1 cellular context compared by ENCODE assay signal in the genomic region with DNA sequence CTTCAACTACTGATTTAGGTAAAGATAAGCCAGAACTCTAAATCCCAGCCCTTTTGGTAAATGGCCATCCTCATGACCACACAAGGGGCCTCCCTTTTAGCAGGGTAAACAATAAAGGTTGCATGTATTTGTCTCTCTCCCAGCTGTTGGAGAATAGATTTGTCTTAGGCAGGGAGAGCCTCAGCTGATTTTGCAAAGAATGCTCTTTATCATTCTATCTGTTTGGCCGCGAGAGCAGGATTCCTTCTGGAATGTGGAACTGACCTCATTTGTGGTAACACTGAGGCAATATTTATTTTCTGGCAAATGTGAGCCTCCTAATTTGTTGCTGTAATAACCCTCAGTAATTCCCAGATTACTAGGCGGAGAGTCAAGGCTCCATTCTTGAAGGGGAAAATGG.
TF ChIP-seq lines count a peak whose summit lies in the region.

No MANE protein-coding gene starts in this region.

TF ChIP-seq in HepG2, 621 proteins besides CTCF, POLR2A, EP300 and RAD21 (continued from another document and continues in another):
- TF ChIP-seq, protein P1, sequence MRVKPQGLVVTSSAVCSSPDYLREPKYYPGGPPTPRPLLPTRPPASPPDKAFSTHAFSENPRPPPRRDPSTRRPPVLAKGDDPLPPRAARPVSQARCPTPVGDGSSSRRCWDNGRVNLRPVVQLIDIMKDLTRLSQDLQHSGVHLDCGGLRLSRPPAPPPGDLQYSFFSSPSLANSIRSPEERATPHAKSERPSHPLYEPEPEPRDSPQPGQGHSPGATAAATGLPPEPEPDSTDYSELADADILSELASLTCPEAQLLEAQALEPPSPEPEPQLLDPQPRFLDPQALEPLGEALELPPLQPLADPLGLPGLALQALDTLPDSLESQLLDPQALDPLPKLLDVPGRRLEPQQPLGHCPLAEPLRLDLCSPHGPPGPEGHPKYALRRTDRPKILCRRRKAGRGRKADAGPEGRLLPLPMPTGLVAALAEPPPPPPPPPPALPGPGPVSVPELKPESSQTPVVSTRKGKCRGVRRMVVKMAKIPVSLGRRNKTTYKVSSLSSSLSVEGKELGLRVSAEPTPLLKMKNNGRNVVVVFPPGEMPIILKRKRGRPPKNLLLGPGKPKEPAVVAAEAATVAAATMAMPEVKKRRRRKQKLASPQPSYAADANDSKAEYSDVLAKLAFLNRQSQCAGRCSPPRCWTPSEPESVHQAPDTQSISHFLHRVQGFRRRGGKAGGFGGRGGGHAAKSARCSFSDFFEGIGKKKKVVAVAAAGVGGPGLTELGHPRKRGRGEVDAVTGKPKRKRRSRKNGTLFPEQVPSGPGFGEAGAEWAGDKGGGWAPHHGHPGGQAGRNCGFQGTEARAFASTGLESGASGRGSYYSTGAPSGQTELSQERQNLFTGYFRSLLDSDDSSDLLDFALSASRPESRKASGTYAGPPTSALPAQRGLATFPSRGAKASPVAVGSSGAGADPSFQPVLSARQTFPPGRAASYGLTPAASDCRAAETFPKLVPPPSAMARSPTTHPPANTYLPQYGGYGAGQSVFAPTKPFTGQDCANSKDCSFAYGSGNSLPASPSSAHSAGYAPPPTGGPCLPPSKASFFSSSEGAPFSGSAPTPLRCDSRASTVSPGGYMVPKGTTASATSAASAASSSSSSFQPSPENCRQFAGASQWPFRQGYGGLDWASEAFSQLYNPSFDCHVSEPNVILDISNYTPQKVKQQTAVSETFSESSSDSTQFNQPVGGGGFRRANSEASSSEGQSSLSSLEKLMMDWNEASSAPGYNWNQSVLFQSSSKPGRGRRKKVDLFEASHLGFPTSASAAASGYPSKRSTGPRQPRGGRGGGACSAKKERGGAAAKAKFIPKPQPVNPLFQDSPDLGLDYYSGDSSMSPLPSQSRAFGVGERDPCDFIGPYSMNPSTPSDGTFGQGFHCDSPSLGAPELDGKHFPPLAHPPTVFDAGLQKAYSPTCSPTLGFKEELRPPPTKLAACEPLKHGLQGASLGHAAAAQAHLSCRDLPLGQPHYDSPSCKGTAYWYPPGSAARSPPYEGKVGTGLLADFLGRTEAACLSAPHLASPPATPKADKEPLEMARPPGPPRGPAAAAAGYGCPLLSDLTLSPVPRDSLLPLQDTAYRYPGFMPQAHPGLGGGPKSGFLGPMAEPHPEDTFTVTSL (CRISPR knock-in tag; IDR thresholded peaks at IDR 0.05; ENCODE audit: borderline replicate concordance): no peak
- no peak for TF ChIP-seq KDM5B (CRISPR knock-in tag; IDR thresholded peaks at IDR 0.05; ENCODE audit: borderline replicate concordance)
- TF ChIP-seq, protein P2, sequence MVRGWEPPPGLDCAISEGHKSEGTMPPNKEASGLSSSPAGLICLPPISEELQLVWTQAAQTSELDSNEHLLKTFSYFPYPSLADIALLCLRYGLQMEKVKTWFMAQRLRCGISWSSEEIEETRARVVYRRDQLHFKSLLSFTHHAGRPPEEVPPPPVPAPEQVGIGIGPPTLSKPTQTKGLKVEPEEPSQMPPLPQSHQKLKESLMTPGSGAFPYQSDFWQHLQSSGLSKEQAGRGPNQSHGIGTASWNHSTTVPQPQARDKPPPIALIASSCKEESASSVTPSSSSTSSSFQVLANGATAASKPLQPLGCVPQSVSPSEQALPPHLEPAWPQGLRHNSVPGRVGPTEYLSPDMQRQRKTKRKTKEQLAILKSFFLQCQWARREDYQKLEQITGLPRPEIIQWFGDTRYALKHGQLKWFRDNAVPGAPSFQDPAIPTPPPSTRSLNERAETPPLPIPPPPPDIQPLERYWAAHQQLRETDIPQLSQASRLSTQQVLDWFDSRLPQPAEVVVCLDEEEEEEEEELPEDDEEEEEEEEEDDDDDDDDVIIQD (CRISPR knock-in tag; IDR thresholded peaks at IDR 0.05; ENCODE audit: low read depth): no peak
- TF ChIP-seq ZBTB7A (CRISPR knock-in tag; IDR thresholded peaks at IDR 0.05): no peak
- TF ChIP-seq ZNF713 (CRISPR knock-in tag; IDR thresholded peaks at IDR 0.05): no peak
- no peak for TF ChIP-seq SMAD9 (CRISPR knock-in tag; IDR thresholded peaks at IDR 0.05)
- no peak for TF ChIP-seq HNF4G (IDR thresholded peaks at IDR 0.05; ENCODE audit: borderline replicate concordance, low read depth, low read length)
- TF ChIP-seq HNF4G (CRISPR knock-in tag; IDR thresholded peaks at IDR 0.05; ENCODE audit: borderline replicate concordance, low read depth): no peak
- no peak for TF ChIP-seq DNMT3B (CRISPR knock-in tag; conservative IDR thresholded peaks at IDR 0.05)
- TF ChIP-seq, protein P3, sequence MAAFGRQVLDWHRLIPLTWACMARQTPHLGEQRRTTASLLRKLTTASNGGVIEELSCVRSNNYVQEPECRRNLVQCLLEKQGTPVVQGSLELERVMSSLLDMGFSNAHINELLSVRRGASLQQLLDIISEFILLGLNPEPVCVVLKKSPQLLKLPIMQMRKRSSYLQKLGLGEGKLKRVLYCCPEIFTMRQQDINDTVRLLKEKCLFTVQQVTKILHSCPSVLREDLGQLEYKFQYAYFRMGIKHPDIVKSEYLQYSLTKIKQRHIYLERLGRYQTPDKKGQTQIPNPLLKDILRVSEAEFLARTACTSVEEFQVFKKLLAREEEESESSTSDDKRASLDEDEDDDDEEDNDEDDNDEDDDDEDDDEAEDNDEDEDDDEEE (CRISPR knock-in tag; IDR thresholded peaks at IDR 0.05): no peak
- TF ChIP-seq ZFAT (CRISPR knock-in tag; conservative IDR thresholded peaks at IDR 0.05): no peak
- no peak for TF ChIP-seq MED8 (CRISPR knock-in tag; IDR thresholded peaks at IDR 0.05; ENCODE audit: insufficient replicate concordance)
- TF ChIP-seq, protein P4, sequence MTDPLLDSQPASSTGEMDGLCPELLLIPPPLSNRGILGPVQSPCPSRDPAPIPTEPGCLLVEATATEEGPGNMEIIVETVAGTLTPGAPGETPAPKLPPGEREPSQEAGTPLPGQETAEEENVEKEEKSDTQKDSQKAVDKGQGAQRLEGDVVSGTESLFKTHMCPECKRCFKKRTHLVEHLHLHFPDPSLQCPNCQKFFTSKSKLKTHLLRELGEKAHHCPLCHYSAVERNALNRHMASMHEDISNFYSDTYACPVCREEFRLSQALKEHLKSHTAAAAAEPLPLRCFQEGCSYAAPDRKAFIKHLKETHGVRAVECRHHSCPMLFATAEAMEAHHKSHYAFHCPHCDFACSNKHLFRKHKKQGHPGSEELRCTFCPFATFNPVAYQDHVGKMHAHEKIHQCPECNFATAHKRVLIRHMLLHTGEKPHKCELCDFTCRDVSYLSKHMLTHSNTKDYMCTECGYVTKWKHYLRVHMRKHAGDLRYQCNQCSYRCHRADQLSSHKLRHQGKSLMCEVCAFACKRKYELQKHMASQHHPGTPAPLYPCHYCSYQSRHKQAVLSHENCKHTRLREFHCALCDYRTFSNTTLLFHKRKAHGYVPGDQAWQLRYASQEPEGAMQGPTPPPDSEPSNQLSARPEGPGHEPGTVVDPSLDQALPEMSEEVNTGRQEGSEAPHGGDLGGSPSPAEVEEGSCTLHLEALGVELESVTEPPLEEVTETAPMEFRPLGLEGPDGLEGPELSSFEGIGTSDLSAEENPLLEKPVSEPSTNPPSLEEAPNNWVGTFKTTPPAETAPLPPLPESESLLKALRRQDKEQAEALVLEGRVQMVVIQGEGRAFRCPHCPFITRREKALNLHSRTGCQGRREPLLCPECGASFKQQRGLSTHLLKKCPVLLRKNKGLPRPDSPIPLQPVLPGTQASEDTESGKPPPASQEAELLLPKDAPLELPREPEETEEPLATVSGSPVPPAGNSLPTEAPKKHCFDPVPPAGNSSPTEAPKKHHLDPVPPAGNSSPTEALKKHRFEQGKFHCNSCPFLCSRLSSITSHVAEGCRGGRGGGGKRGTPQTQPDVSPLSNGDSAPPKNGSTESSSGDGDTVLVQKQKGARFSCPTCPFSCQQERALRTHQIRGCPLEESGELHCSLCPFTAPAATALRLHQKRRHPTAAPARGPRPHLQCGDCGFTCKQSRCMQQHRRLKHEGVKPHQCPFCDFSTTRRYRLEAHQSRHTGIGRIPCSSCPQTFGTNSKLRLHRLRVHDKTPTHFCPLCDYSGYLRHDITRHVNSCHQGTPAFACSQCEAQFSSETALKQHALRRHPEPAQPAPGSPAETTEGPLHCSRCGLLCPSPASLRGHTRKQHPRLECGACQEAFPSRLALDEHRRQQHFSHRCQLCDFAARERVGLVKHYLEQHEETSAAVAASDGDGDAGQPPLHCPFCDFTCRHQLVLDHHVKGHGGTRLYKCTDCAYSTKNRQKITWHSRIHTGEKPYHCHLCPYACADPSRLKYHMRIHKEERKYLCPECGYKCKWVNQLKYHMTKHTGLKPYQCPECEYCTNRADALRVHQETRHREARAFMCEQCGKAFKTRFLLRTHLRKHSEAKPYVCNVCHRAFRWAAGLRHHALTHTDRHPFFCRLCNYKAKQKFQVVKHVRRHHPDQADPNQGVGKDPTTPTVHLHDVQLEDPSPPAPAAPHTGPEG (CRISPR knock-in tag; IDR thresholded peaks at IDR 0.05): no peak
- TF ChIP-seq, protein P5, sequence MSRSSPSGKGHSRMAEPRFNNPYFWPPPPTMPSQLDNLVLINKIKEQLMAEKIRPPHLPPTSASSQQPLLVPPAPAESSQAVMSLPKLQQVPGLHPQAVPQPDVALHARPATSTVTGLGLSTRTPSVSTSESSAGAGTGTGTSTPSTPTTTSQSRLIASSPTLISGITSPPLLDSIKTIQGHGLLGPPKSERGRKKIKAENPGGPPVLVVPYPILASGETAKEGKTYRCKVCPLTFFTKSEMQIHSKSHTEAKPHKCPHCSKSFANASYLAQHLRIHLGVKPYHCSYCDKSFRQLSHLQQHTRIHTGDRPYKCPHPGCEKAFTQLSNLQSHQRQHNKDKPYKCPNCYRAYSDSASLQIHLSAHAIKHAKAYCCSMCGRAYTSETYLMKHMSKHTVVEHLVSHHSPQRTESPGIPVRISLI (CRISPR knock-in tag; IDR thresholded peaks at IDR 0.05; ENCODE audit: borderline replicate concordance): no peak
- no peak for TF ChIP-seq SALL2 (CRISPR knock-in tag; IDR thresholded peaks at IDR 0.05)
- TF ChIP-seq, protein P6, sequence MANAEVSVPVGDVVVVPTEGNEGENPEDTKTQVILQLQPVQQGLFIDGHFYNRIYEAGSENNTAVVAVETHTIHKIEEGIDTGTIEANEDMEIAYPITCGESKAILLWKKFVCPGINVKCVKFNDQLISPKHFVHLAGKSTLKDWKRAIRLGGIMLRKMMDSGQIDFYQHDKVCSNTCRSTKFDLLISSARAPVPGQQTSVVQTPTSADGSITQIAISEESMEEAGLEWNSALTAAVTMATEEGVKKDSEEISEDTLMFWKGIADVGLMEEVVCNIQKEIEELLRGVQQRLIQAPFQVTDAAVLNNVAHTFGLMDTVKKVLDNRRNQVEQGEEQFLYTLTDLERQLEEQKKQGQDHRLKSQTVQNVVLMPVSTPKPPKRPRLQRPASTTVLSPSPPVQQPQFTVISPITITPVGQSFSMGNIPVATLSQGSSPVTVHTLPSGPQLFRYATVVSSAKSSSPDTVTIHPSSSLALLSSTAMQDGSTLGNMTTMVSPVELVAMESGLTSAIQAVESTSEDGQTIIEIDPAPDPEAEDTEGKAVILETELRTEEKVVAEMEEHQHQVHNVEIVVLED (CRISPR knock-in tag; IDR thresholded peaks at IDR 0.05; ENCODE audit: borderline replicate concordance): no peak
- TF ChIP-seq U2AF1 (optimal IDR thresholded peaks at IDR 0.05; ENCODE audit: low read depth, low read length): no peak
- no peak for TF ChIP-seq LCORL (IDR thresholded peaks at IDR 0.05)
- no peak for TF ChIP-seq LCORL (CRISPR knock-in tag; IDR thresholded peaks at IDR 0.05)
- no peak for TF ChIP-seq HDAC1 (CRISPR knock-in tag; IDR thresholded peaks at IDR 0.05)
- TF ChIP-seq ZNF577 (CRISPR knock-in tag; IDR thresholded peaks at IDR 0.05; ENCODE audit: borderline replicate concordance, low read depth): no peak
- TF ChIP-seq, protein P7, sequence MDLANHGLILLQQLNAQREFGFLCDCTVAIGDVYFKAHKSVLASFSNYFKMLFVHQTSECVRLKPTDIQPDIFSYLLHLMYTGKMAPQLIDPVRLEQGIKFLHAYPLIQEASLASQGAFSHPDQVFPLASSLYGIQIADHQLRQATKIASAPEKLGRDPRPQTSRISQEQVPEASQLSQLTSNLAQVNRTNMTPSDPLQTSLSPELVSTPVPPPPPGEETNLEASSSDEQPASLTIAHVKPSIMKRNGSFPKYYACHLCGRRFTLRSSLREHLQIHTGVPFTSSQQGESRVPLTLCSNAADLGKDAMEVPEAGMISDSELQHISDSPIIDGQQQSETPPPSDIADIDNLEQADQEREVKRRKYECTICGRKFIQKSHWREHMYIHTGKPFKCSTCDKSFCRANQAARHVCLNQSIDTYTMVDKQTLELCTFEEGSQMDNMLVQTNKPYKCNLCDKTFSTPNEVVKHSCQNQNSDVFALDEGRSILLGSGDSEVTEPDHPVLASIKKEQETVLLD (CRISPR knock-in tag; IDR thresholded peaks at IDR 0.05; ENCODE audit: low read depth): no peak
- TF ChIP-seq CAMTA2 (CRISPR knock-in tag; IDR thresholded peaks at IDR 0.05; ENCODE audit: borderline replicate concordance): no peak
- TF ChIP-seq ZNF615 (CRISPR knock-in tag; IDR thresholded peaks at IDR 0.05; ENCODE audit: borderline replicate concordance): no peak
- no peak for TF ChIP-seq MIXL1 (CRISPR knock-in tag; IDR thresholded peaks at IDR 0.05)
- no peak for TF ChIP-seq HNRNPLL (IDR thresholded peaks at IDR 0.05; ENCODE audit: low read depth, low read length, poor library complexity, severe bottlenecking)
- TF ChIP-seq ZNF558 (CRISPR knock-in tag; IDR thresholded peaks at IDR 0.05; ENCODE audit: borderline replicate concordance): no peak
- TF ChIP-seq DMAP1 (CRISPR knock-in tag; IDR thresholded peaks at IDR 0.05): no peak
- TF ChIP-seq NR3C1 (CRISPR knock-in tag; IDR thresholded peaks at IDR 0.05): no peak
- 0 out of 2 replicates have a peak, but pooled peaks have one; percentile 11 for TF ChIP-seq HDAC2 (CRISPR knock-in tag; IDR thresholded peaks at IDR 0.05)
- TF ChIP-seq ZNF749 (CRISPR knock-in tag; IDR thresholded peaks at IDR 0.05; ENCODE audit: borderline replicate concordance): no peak
- TF ChIP-seq, protein P8, sequence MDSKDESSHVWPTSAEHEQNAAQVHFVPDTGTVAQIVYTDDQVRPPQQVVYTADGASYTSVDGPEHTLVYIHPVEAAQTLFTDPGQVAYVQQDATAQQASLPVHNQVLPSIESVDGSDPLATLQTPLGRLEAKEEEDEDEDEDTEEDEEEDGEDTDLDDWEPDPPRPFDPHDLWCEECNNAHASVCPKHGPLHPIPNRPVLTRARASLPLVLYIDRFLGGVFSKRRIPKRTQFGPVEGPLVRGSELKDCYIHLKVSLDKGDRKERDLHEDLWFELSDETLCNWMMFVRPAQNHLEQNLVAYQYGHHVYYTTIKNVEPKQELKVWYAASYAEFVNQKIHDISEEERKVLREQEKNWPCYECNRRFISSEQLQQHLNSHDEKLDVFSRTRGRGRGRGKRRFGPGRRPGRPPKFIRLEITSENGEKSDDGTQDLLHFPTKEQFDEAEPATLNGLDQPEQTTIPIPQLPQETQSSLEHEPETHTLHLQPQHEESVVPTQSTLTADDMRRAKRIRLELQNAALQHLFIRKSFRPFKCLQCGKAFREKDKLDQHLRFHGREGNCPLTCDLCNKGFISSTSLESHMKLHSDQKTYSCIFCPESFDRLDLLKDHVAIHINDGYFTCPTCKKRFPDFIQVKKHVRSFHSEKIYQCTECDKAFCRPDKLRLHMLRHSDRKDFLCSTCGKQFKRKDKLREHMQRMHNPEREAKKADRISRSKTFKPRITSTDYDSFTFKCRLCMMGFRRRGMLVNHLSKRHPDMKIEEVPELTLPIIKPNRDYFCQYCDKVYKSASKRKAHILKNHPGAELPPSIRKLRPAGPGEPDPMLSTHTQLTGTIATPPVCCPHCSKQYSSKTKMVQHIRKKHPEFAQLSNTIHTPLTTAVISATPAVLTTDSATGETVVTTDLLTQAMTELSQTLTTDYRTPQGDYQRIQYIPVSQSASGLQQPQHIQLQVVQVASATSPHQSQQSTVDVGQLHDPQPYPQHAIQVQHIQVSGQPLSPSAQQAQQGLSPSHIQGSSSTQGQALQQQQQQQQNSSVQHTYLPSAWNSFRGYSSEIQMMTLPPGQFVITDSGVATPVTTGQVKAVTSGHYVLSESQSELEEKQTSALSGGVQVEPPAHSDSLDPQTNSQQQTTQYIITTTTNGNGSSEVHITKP (CRISPR knock-in tag; IDR thresholded peaks at IDR 0.05; ENCODE audit: low read depth): no peak
